1 cellular context compared by ENCODE assay signal in the genomic region with DNA sequence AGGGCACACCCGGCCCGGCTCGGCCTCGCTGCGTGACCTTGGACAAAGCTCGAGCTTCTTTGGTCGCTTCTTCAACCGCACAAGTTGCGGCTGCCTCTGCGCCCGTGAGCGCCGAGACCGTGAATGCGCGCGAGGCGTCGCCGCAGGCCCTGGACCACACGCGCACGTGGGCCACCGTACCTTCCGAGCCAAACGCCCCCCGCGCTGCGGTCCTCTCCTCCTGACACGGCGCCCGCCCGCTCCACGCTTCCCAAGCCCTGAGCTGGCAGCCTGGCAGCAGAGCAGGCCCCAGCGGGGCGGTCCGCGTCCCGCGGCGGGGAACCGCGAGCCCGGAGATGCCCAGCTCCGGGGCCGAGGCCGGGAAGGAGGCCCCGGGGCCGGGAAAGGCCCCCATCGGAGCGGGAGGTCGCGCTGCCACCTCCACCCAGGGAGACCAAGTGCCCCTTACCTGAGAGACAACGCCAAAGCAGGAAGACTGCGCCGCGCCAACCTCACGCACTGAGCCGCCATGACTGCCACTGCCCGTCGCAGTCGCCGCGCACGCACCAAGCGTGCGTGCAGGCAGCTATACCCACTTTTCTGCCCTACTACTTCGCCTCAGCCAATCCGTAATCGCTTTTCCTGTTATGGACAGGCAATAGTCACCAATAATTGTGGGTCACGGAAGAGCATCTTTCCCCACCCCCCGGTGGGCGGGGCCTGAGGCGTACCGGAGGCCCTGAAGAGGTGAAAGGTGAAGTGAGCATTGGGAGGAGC.
TF ChIP-seq lines count a peak whose summit lies in the region.

A gene (minus strand): TSS at position 542 of the 756 bp plus-strand sequence. CDS start 32 bp downstream, at position 510.

TF ChIP-seq in K562, 482 proteins besides CTCF, POLR2A, EP300 and RAD21 (continued from another document and continues in another):
- TF ChIP-seq, protein P1, sequence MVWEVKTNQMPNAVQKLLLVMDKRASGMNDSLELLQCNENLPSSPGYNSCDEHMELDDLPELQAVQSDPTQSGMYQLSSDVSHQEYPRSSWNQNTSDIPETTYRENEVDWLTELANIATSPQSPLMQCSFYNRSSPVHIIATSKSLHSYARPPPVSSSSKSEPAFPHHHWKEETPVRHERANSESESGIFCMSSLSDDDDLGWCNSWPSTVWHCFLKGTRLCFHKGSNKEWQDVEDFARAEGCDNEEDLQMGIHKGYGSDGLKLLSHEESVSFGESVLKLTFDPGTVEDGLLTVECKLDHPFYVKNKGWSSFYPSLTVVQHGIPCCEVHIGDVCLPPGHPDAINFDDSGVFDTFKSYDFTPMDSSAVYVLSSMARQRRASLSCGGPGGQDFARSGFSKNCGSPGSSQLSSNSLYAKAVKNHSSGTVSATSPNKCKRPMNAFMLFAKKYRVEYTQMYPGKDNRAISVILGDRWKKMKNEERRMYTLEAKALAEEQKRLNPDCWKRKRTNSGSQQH (CRISPR knock-in tag; IDR thresholded peaks at IDR 0.05), result no peak
- TF ChIP-seq EWSR1 (IDR thresholded peaks at IDR 0.05; ENCODE audit: borderline replicate concordance, low read depth, partially characterized antibody), result no peak
- peak in 1 of 2 experiments; percentile 78; a peak in 2 of 4 replicates for TF ChIP-seq SIN3A (IDR thresholded peaks at IDR 0.05; ENCODE audit: borderline replicate concordance in 2 of 2, control insufficient read depth in 1 of 2, low read depth in 2 of 2, low read length in 2 of 2)
- TF ChIP-seq, protein P2, sequence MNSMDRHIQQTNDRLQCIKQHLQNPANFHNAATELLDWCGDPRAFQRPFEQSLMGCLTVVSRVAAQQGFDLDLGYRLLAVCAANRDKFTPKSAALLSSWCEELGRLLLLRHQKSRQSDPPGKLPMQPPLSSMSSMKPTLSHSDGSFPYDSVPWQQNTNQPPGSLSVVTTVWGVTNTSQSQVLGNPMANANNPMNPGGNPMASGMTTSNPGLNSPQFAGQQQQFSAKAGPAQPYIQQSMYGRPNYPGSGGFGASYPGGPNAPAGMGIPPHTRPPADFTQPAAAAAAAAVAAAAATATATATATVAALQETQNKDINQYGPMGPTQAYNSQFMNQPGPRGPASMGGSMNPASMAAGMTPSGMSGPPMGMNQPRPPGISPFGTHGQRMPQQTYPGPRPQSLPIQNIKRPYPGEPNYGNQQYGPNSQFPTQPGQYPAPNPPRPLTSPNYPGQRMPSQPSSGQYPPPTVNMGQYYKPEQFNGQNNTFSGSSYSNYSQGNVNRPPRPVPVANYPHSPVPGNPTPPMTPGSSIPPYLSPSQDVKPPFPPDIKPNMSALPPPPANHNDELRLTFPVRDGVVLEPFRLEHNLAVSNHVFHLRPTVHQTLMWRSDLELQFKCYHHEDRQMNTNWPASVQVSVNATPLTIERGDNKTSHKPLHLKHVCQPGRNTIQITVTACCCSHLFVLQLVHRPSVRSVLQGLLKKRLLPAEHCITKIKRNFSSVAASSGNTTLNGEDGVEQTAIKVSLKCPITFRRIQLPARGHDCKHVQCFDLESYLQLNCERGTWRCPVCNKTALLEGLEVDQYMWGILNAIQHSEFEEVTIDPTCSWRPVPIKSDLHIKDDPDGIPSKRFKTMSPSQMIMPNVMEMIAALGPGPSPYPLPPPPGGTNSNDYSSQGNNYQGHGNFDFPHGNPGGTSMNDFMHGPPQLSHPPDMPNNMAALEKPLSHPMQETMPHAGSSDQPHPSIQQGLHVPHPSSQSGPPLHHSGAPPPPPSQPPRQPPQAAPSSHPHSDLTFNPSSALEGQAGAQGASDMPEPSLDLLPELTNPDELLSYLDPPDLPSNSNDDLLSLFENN (IDR thresholded peaks at IDR 0.05; ENCODE audit: low read depth in 2 of 2, low read length in 2 of 2), result no peak
- no peak for TF ChIP-seq SPI1 (IDR thresholded peaks at IDR 0.05; ENCODE audit: borderline replicate concordance, low read depth, low read length)
- TF ChIP-seq, protein P3, sequence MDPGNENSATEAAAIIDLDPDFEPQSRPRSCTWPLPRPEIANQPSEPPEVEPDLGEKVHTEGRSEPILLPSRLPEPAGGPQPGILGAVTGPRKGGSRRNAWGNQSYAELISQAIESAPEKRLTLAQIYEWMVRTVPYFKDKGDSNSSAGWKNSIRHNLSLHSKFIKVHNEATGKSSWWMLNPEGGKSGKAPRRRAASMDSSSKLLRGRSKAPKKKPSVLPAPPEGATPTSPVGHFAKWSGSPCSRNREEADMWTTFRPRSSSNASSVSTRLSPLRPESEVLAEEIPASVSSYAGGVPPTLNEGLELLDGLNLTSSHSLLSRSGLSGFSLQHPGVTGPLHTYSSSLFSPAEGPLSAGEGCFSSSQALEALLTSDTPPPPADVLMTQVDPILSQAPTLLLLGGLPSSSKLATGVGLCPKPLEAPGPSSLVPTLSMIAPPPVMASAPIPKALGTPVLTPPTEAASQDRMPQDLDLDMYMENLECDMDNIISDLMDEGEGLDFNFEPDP (CRISPR knock-in tag; IDR thresholded peaks at IDR 0.05), result no peak
- TF ChIP-seq NONO (IDR thresholded peaks at IDR 0.05; ENCODE audit: low read depth in 2 of 2, low read length in 1 of 2), result peak; percentile 39 to 57; a peak in 1 of 4 replicates
- no peak for TF ChIP-seq XRCC5 (IDR thresholded peaks at IDR 0.05; ENCODE audit: low read depth, low read length)
- TF ChIP-seq ZNF699 (CRISPR knock-in tag; IDR thresholded peaks at IDR 0.05; ENCODE audit: insufficient replicate concordance), result no peak
- no peak for TF ChIP-seq DACH1 (IDR thresholded peaks at IDR 0.05; ENCODE audit: partially characterized antibody)
- TF ChIP-seq BRF1 (IDR thresholded peaks at IDR 0.05; ENCODE audit: borderline replicate concordance, extremely low read depth, insufficient read length), result no peak
- peak; percentile 71 for TF ChIP-seq FUS (optimal IDR thresholded peaks at IDR 0.05; ENCODE audit: low read depth, low read length)
- TF ChIP-seq TBL1XR1 (IDR thresholded peaks at IDR 0.05; ENCODE audit: low read length in 2 of 2), result peak in 1 of 2 experiments; percentile 15; a peak in 1 of 4 replicates
- TF ChIP-seq, protein P4, sequence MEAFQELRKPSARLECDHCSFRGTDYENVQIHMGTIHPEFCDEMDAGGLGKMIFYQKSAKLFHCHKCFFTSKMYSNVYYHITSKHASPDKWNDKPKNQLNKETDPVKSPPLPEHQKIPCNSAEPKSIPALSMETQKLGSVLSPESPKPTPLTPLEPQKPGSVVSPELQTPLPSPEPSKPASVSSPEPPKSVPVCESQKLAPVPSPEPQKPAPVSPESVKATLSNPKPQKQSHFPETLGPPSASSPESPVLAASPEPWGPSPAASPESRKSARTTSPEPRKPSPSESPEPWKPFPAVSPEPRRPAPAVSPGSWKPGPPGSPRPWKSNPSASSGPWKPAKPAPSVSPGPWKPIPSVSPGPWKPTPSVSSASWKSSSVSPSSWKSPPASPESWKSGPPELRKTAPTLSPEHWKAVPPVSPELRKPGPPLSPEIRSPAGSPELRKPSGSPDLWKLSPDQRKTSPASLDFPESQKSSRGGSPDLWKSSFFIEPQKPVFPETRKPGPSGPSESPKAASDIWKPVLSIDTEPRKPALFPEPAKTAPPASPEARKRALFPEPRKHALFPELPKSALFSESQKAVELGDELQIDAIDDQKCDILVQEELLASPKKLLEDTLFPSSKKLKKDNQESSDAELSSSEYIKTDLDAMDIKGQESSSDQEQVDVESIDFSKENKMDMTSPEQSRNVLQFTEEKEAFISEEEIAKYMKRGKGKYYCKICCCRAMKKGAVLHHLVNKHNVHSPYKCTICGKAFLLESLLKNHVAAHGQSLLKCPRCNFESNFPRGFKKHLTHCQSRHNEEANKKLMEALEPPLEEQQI (IDR thresholded peaks at IDR 0.05), result no peak
- TF ChIP-seq HCFC1 (IDR thresholded peaks at IDR 0.05; ENCODE audit: low read depth, low read length), result no peak
- peak; percentile 38 for TF ChIP-seq ATF7 (IDR thresholded peaks at IDR 0.05)
- 0 out of 2 replicates have a peak, but pooled peaks have one; percentile 50 for TF ChIP-seq RBM14 (IDR thresholded peaks at IDR 0.05; ENCODE audit: borderline replicate concordance, insufficient read depth, low read depth, low read length)
- TF ChIP-seq ATF1 (CRISPR knock-in tag; IDR thresholded peaks at IDR 0.05), result no peak
- TF ChIP-seq ATF1 (tag; IDR thresholded peaks at IDR 0.05), result peak; percentile 78
- TF ChIP-seq MYNN (IDR thresholded peaks at IDR 0.05), result peak; percentile 60; the same call in 1 of the 2 replicates
- no peak for TF ChIP-seq MYNN (CRISPR knock-in tag; IDR thresholded peaks at IDR 0.05)
- 0 out of 2 replicates have a peak, but pooled peaks have one; percentile 83 for TF ChIP-seq TGIF2 (CRISPR knock-in tag; IDR thresholded peaks at IDR 0.05)
- TF ChIP-seq IRF2 (CRISPR knock-in tag; IDR thresholded peaks at IDR 0.05), result no peak
- TF ChIP-seq NR1H2 (CRISPR knock-in tag; IDR thresholded peaks at IDR 0.05), result no peak
- TF ChIP-seq, protein P5, sequence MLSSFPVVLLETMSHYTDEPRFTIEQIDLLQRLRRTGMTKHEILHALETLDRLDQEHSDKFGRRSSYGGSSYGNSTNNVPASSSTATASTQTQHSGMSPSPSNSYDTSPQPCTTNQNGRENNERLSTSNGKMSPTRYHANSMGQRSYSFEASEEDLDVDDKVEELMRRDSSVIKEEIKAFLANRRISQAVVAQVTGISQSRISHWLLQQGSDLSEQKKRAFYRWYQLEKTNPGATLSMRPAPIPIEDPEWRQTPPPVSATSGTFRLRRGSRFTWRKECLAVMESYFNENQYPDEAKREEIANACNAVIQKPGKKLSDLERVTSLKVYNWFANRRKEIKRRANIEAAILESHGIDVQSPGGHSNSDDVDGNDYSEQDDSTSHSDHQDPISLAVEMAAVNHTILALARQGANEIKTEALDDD (IDR thresholded peaks at IDR 0.05), result no peak
- no peak for TF ChIP-seq ZFP36 (IDR thresholded peaks at IDR 0.05; ENCODE audit: low read depth, low read length, partially characterized antibody)
- peak; percentile 49 for TF ChIP-seq HMGN3 (IDR thresholded peaks at IDR 0.05; ENCODE audit: borderline replicate concordance, extremely low read depth, insufficient read length, low read depth, low read length)
- no peak for TF ChIP-seq NR4A1 (CRISPR knock-in tag; IDR thresholded peaks at IDR 0.05)
- no peak for TF ChIP-seq NR4A1 (tag; IDR thresholded peaks at IDR 0.05)
- TF ChIP-seq, protein P6, sequence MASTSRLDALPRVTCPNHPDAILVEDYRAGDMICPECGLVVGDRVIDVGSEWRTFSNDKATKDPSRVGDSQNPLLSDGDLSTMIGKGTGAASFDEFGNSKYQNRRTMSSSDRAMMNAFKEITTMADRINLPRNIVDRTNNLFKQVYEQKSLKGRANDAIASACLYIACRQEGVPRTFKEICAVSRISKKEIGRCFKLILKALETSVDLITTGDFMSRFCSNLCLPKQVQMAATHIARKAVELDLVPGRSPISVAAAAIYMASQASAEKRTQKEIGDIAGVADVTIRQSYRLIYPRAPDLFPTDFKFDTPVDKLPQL (IDR thresholded peaks at IDR 0.05; ENCODE audit: extremely low read depth, insufficient read length), result no peak
- no peak for TF ChIP-seq KLF13 (tag; IDR thresholded peaks at IDR 0.05; ENCODE audit: borderline replicate concordance, low read depth)
- peak; percentile 41; the same call in 1 of the 2 replicates for TF ChIP-seq MYC (IDR thresholded peaks at IDR 0.05; ENCODE audit: low read depth, low read length)
- TF ChIP-seq MYC (CRISPR knock-in tag; IDR thresholded peaks at IDR 0.05; ENCODE audit: borderline replicate concordance, low read depth), result no peak
- 0 out of 2 replicates have a peak, but pooled peaks have one; percentile 24 for TF ChIP-seq SIN3B (IDR thresholded peaks at IDR 0.05; ENCODE audit: low read depth)
- TF ChIP-seq EP400 (IDR thresholded peaks at IDR 0.05), result peak; percentile 77; the same call in 1 of the 2 replicates
- TF ChIP-seq, protein P7, sequence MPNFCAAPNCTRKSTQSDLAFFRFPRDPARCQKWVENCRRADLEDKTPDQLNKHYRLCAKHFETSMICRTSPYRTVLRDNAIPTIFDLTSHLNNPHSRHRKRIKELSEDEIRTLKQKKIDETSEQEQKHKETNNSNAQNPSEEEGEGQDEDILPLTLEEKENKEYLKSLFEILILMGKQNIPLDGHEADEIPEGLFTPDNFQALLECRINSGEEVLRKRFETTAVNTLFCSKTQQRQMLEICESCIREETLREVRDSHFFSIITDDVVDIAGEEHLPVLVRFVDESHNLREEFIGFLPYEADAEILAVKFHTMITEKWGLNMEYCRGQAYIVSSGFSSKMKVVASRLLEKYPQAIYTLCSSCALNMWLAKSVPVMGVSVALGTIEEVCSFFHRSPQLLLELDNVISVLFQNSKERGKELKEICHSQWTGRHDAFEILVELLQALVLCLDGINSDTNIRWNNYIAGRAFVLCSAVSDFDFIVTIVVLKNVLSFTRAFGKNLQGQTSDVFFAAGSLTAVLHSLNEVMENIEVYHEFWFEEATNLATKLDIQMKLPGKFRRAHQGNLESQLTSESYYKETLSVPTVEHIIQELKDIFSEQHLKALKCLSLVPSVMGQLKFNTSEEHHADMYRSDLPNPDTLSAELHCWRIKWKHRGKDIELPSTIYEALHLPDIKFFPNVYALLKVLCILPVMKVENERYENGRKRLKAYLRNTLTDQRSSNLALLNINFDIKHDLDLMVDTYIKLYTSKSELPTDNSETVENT (CRISPR knock-in tag; IDR thresholded peaks at IDR 0.05), result peak; percentile 84
- no peak for TF ChIP-seq PHB2 (IDR thresholded peaks at IDR 0.05; ENCODE audit: low read depth)
- no peak for TF ChIP-seq BCL6 (CRISPR knock-in tag; IDR thresholded peaks at IDR 0.05)
- no peak for TF ChIP-seq ZC3H11A (IDR thresholded peaks at IDR 0.05; ENCODE audit: low read depth, low read length)
- TF ChIP-seq, protein P8, sequence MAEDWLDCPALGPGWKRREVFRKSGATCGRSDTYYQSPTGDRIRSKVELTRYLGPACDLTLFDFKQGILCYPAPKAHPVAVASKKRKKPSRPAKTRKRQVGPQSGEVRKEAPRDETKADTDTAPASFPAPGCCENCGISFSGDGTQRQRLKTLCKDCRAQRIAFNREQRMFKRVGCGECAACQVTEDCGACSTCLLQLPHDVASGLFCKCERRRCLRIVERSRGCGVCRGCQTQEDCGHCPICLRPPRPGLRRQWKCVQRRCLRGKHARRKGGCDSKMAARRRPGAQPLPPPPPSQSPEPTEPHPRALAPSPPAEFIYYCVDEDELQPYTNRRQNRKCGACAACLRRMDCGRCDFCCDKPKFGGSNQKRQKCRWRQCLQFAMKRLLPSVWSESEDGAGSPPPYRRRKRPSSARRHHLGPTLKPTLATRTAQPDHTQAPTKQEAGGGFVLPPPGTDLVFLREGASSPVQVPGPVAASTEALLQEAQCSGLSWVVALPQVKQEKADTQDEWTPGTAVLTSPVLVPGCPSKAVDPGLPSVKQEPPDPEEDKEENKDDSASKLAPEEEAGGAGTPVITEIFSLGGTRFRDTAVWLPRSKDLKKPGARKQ (CRISPR knock-in tag; IDR thresholded peaks at IDR 0.05), result no peak
